10 cellular contexts compared by ENCODE assay signal in genomic region chr1:150006881-150007401, GRCh38. TPM values are rescaled to one million over a fixed set of nuclear protein-coding genes. Genes with fewer than 3 reads are reported as not detected.
A peak's percentile ranks its signal among the peaks of the same experiment; 100 is the strongest.
DNase-seq lines count a peak whose midpoint lies in the region; ATAC-seq, FAIRE-seq and TF ChIP-seq lines count a peak whose summit lies in the region.
"Had no signal": no experiment of that assay in that cellular context is flagged by ENCODE, and none has a peak within 500 bp of the region (broad histone marks: within the 10 kb centered on the region; RNA-seq: fewer than 3 reads in every experiment).

No MANE protein-coding gene starts in this region.

- H3K79me2 ChIP-seq in smooth muscle cell (ENCODE audit: low read depth) = peaks cover 68% of the 10 kb centered on the region

- H3K9me3 ChIP-seq in smooth muscle cell (replicated peaks; ENCODE audit: low read depth) (no peaks in the 10 kb centered on the region), suprapubic skin (no peaks in the 10 kb centered on the region)

- H4K20me1 ChIP-seq in smooth muscle cell (ENCODE audit: low read depth) = peaks cover 69% of the 10 kb centered on the region

- H3K4me2 ChIP-seq in smooth muscle cell = peak overlapping the region; percentile 99

- no peak for TF ChIP-seq POLR2A in suprapubic skin (IDR thresholded peaks at IDR 0.05)

- no peak overlapping the region for H3K27ac ChIP-seq in foreskin keratinocyte
- peak overlapping the region; percentile 100 for H3K27ac ChIP-seq in smooth muscle cell (ENCODE audit: low read depth)
- H3K27ac ChIP-seq in suprapubic skin = no peak overlapping the region

- no peak for FAIRE-seq in D721Med (lab: Jason Lieb, UNC)
- FAIRE-seq: TTC549 had no signal

- DNase-seq in activated CD4-positive, alpha-beta T cell treated with anti-CD3 and anti-CD28 coated beads for 36 hours = peak; percentile 35
- DNase-seq in activated CD4-positive, alpha-beta T cell treated with anti-CD3 and anti-CD28 coated beads for 1 hour = no peak
- DNase-seq in activated naive CD4-positive, alpha-beta T cell treated with anti-CD3 and anti-CD28 coated beads, Interleukin-2, amount 50 U/mL, for 72 hours (ENCODE audit: low spot score in 2 of 2) = peak in 1 of 2 donors; percentile 16
- DNase-seq in foreskin keratinocyte (peak in 1 of 2 donors; percentile 40), smooth muscle cell (lab: John Stamatoyannopoulos, UW; ENCODE audit: unreplicated experiment) (no peak), suprapubic skin (ENCODE audit: low spot score in 2 of 2) (no peak), D721Med (ENCODE audit: insufficient read length, low spot score) (no peak)
- no peak for DNase-seq in stimulated activated CD8-positive, alpha-beta memory T cell treated with anti-CD3 and anti-CD28 coated beads, Interleukin-4, amount 100 ng/mL, for 48 hours
- DNase-seq: GF-D8 had no signal

- peaks cover 60% of the 10 kb centered on the region for H3K4me1 Mint-ChIP-seq in activated CD4-positive, alpha-beta T cell treated with anti-CD3 and anti-CD28 coated beads for 36 hours

- H3K4me3 ChIP-seq in smooth muscle cell (no peak overlapping the region), suprapubic skin (no peak overlapping the region)

- 59% methylated on average over 4 of the region's 4 CpGs for WGBS in smooth muscle cell (ENCODE audit: low lambda C conversion rate)
- WGBS in suprapubic skin = 84% methylated on average over 4 of the region's 4 CpGs

- H3K36me3 ChIP-seq in smooth muscle cell (ENCODE audit: low read depth) (no peaks in the 10 kb centered on the region), suprapubic skin (peaks cover 3% of the 10 kb centered on the region)

- no peaks in the 10 kb centered on the region for H3K27me3 Mint-ChIP-seq in activated CD4-positive, alpha-beta T cell treated with anti-CD3 and anti-CD28 coated beads for 36 hours

- H3K4me3 Mint-ChIP-seq in activated CD4-positive, alpha-beta T cell treated with anti-CD3 and anti-CD28 coated beads for 36 hours = peak overlapping the region; percentile 21

- H3F3A ChIP-seq in smooth muscle cell (ENCODE audit: low read depth) = peaks cover 5% of the 10 kb centered on the region

- no peak overlapping the region for H2AFZ ChIP-seq in smooth muscle cell (ENCODE audit: low read depth)

- POLR2A ChIA-PET in activated CD4-positive, alpha-beta T cell treated with anti-CD3 and anti-CD28 coated beads for 36 hours (lab: Charles Lee) = interaction anchor here (1.6 kb wide), 1 partner anchor 9 kb away, joined by 4 read pairs; no protein-coding TSS in a partner anchor

- H3K4me1 ChIP-seq in foreskin keratinocyte = peaks cover 23% of the 10 kb centered on the region
- H3K4me1 ChIP-seq in smooth muscle cell (ENCODE audit: low read depth) = peaks cover 26% of the 10 kb centered on the region
- H3K4me1 ChIP-seq in suprapubic skin = peaks cover 33% of the 10 kb centered on the region

- intact Hi-C loops in activated CD4-positive, alpha-beta T cell treated with anti-CD3 and anti-CD28 coated beads for 36 hours (cut with DNase I, micrococcal nuclease) = loop anchor here in 1 of 2 experiments (1.0 kb wide), 1 partner anchor 9 kb away; no protein-coding TSS in a partner anchor

- TF ChIP-seq EP300 in suprapubic skin (IDR thresholded peaks at IDR 0.05) = no peak

- no peaks in the 10 kb centered on the region for H3K27me3 ChIP-seq in foreskin keratinocyte
- H3K27me3 ChIP-seq in smooth muscle cell (ENCODE audit: low read depth) = no peaks in the 10 kb centered on the region
- H3K27me3 ChIP-seq in suprapubic skin = no peaks in the 10 kb centered on the region

- peak; percentile 76 for ATAC-seq in activated CD4-positive, alpha-beta T cell treated with anti-CD3 and anti-CD28 coated beads for 36 hours
- ATAC-seq in activated naive CD4-positive, alpha-beta T cell treated with anti-CD3 and anti-CD28 coated beads, Interleukin-2, amount 50 U/mL, for 72 hours = peak; percentile 65 to 82
- peak; percentile 44 for ATAC-seq in foreskin keratinocyte

- no peaks in the 10 kb centered on the region for H3K9me3 Mint-ChIP-seq in activated CD4-positive, alpha-beta T cell treated with anti-CD3 and anti-CD28 coated beads for 36 hours (ENCODE audit: low read depth)
- no peaks in the 10 kb centered on the region for H3K9me3 Mint-ChIP-seq in activated naive CD4-positive, alpha-beta T cell treated with anti-CD3 and anti-CD28 coated beads, Interleukin-2, amount 50 U/mL, for 72 hours

- peaks cover 43% of the 10 kb centered on the region for H3K36me3 Mint-ChIP-seq in activated CD4-positive, alpha-beta T cell treated with anti-CD3 and anti-CD28 coated beads for 36 hours (ENCODE audit: low read depth)
- peaks cover 24 to 48% of the 10 kb centered on the region in 2 donors for H3K36me3 Mint-ChIP-seq in activated naive CD4-positive, alpha-beta T cell treated with anti-CD3 and anti-CD28 coated beads, Interleukin-2, amount 50 U/mL, for 72 hours

- CTCF ChIA-PET in activated CD4-positive, alpha-beta T cell treated with anti-CD3 and anti-CD28 coated beads for 36 hours (lab: Charles Lee) = interaction anchor here (1.1 to 4.4 kb wide), 2 partner anchors 10 to 27 kb away, joined by 3 to 34 read pairs; no protein-coding TSS in a partner anchor

- H3K9ac ChIP-seq in smooth muscle cell (ENCODE audit: low read depth) = peak overlapping the region; percentile 73

- peak overlapping the region; percentile 63 for H3K27ac Mint-ChIP-seq in activated CD4-positive, alpha-beta T cell treated with anti-CD3 and anti-CD28 coated beads for 36 hours
- peak overlapping the region in 1 of 2 donors; percentile 25 for H3K27ac Mint-ChIP-seq in activated naive CD4-positive, alpha-beta T cell treated with anti-CD3 and anti-CD28 coated beads, Interleukin-2, amount 50 U/mL, for 72 hours

- TF ChIP-seq CTCF in foreskin keratinocyte (conservative IDR thresholded peaks at IDR 0.05) (no peak), smooth muscle cell (IDR thresholded peaks at IDR 0.05; ENCODE audit: borderline replicate concordance, insufficient read depth, poor library complexity, severe bottlenecking) (no peak), suprapubic skin (IDR thresholded peaks at IDR 0.05) (no peak), D721Med (IDR thresholded peaks at IDR 0.05; ENCODE audit: insufficient read depth, missing control alignments) (no peak)

RNA-seq across cellular contexts. Expression of gene OTUD7B, which starts 3.6 kb away (rescaled TPM):
- 10 to 100 TPM; 18.5 to 20.1 TPM for total RNA-seq in activated CD4-positive, alpha-beta T cell treated with anti-CD3 and anti-CD28 coated beads for 36 hours
- 10 to 100 TPM; 21.7 to 22.8 TPM for total RNA-seq in activated naive CD4-positive, alpha-beta T cell treated with anti-CD3 and anti-CD28 coated beads, Interleukin-2, amount 50 U/mL, for 72 hours
- total RNA-seq in foreskin keratinocyte (11.5 and 11.7 TPM in 2 replicates), smooth muscle cell (10.8 and 16.1 TPM in 2 replicates), suprapubic skin (10 to 100 TPM; 11.0 to 19.2 (median 15.0) TPM)
- polyA plus RNA-seq in foreskin keratinocyte (1.9 and 2.1 TPM in 2 replicates), smooth muscle cell (1.9 and 2.7 TPM in 2 replicates)
